In genomic region chr11:57776577-57776976, GRCh38 we compare ENCODE assay signal across 10 cellular contexts. TPM values are rescaled to one million over a fixed set of nuclear protein-coding genes. Genes with fewer than 3 reads are reported as not detected.
DNase-seq lines count a peak whose midpoint lies in the region; ATAC-seq and TF ChIP-seq lines count a peak whose summit lies in the region.
"Had no signal": no experiment of that assay in that cellular context is flagged by ENCODE, and none has a peak within 500 bp of the region (broad histone marks: within the 10 kb centered on the region; RNA-seq: fewer than 3 reads in every experiment).

No MANE protein-coding gene starts in this region.

- H3K27me3 Mint-ChIP-seq in WTC11 (ENCODE audit: low read depth): no peaks in the 10 kb centered on the region
- H3K27me3 Mint-ChIP-seq: B cell had no signal

- H3K27ac Mint-ChIP-seq in WTC11: peak overlapping the region; percentile 99

- TF ChIP-seq POLR2A in gastroesophageal sphincter (IDR thresholded peaks at IDR 0.05): no peak

- no peak overlapping the region for H3K9ac ChIP-seq in rectal smooth muscle tissue (ENCODE audit: low read length)

- TF ChIP-seq EP300 in gastroesophageal sphincter (IDR thresholded peaks at IDR 0.05): no peak

- H3K4me1 ChIP-seq in ACC112 (ENCODE audit: control insufficient read depth, insufficient read depth, low read length, unreplicated experiment) (peaks cover 60% of the 10 kb centered on the region), gastroesophageal sphincter (peaks cover 54 to 100% (median 62%) of the 10 kb centered on the region in 3 donors), rectal smooth muscle tissue (ENCODE audit: control insufficient read depth, insufficient read depth, low read length) (peaks cover 52% of the 10 kb centered on the region)

- H3K36me3 Mint-ChIP-seq in WTC11: no peaks in the 10 kb centered on the region

- TF ChIP-seq CTCF in WTC11 (IDR thresholded peaks at IDR 0.05) (no peak), gastroesophageal sphincter (IDR thresholded peaks at IDR 0.05) (no peak)

- 0 to 7% methylated on average over 1 of the region's 1 CpG for whole genome bisulfite sequencing in gastroesophageal sphincter (ENCODE audit: low coverage in 1 of 2), 2 donors

- peak overlapping the region; percentile 96 for H3K27ac ChIP-seq in ACC112 (ENCODE audit: low read depth, low read length)
- H3K27ac ChIP-seq in gastroesophageal sphincter: peak overlapping the region; percentile 81 to 95 (median 84)
- H3K27ac ChIP-seq in rectal smooth muscle tissue (ENCODE audit: low read depth, low read length): peak overlapping the region; percentile 21

- peaks cover 96% of the 10 kb centered on the region for H3K79me2 ChIP-seq in ACC112 (ENCODE audit: control insufficient read depth, insufficient read depth, low read length, unreplicated experiment)

- DNase-seq in WTC11 (ENCODE audit: low spot score) (no peak), NCI-H345 treated with DMSO at 0.1 percent for 48 hours (lab: John Stamatoyannopoulos, UW; ENCODE audit: unreplicated experiment) (no peak), SW480 (ENCODE audit: low spot score) (no peak), NCI-H1105 (lab: John Stamatoyannopoulos, UW) (no peak)
- no peak for DNase-seq in effector CD8-positive, alpha-beta T cell (lab: John Stamatoyannopoulos, UW)
- DNase-seq: stimulated activated naive CD8-positive, alpha-beta T cell treated with anti-CD3 and anti-CD28 coated beads, Interleukin-15, Interleukin-2, amounts not matched to agents 100 U/mL and 50 U/mL, for 24 hours had no signal

- peak overlapping the region; percentile 29 for H3K4me3 Mint-ChIP-seq in WTC11
- H3K4me3 Mint-ChIP-seq: B cell had no signal

- H3K4me3 ChIP-seq in ACC112 (ENCODE audit: low read depth, low read length) (no peak overlapping the region), gastroesophageal sphincter (no peak overlapping the region), rectal smooth muscle tissue (ENCODE audit: low read length) (no peak overlapping the region)

- ATAC-seq in WTC11 (no peak), gastroesophageal sphincter (no peak)
- ATAC-seq: stimulated activated naive CD8-positive, alpha-beta T cell treated with anti-CD3 and anti-CD28 coated beads, Interleukin-15, Interleukin-2, amounts not matched to agents 100 U/mL and 50 U/mL, for 24 hours had no signal

- POLR2A ChIA-PET in WTC11 (lab: Charles Lee): interaction anchor here (0.6 to 9.0 kb wide), 3 partner anchors 8 to 24 kb away, joined by 3 to 188 read pairs (median 4); partner anchors contain the start of gene CTNND1

- H2AFZ ChIP-seq in ACC112 (ENCODE audit: low read length, unreplicated experiment): no peak overlapping the region

- CTCF ChIA-PET in WTC11 (lab: Charles Lee): interaction anchor here (0.6 to 4.7 kb wide), 4 partner anchors 15 to 100 kb away, joined by 3 to 61 read pairs (median 16); partner anchors contain the start of gene BTBD18

- H3K4me1 Mint-ChIP-seq in WTC11: peaks cover 88% of the 10 kb centered on the region

- no peaks in the 10 kb centered on the region for H3K36me3 ChIP-seq in ACC112 (ENCODE audit: insufficient read depth, low read length)
- no peaks in the 10 kb centered on the region for H3K36me3 ChIP-seq in gastroesophageal sphincter
- no peaks in the 10 kb centered on the region for H3K36me3 ChIP-seq in rectal smooth muscle tissue (ENCODE audit: control insufficient read depth, insufficient read depth, low read length)

- no peaks in the 10 kb centered on the region for H3K9me3 Mint-ChIP-seq in WTC11

- no peaks in the 10 kb centered on the region for H3K27me3 ChIP-seq in ACC112 (ENCODE audit: insufficient read depth, low read length)
- no peaks in the 10 kb centered on the region for H3K27me3 ChIP-seq in gastroesophageal sphincter
- no peaks in the 10 kb centered on the region for H3K27me3 ChIP-seq in rectal smooth muscle tissue (ENCODE audit: control insufficient read depth, insufficient read depth, low read length)

- H3K9me3 ChIP-seq in gastroesophageal sphincter: no peaks in the 10 kb centered on the region

TF ChIP-seq in WTC11, 78 proteins besides CTCF, POLR2A, EP300 and RAD21:
- no peak for TF ChIP-seq GTF2I (CRISPR knock-in tag; conservative IDR thresholded peaks at IDR 0.05)
- no peak for TF ChIP-seq HMGXB4 (CRISPR knock-in tag; IDR thresholded peaks at IDR 0.05)
- no peak for TF ChIP-seq MLX (CRISPR knock-in tag; IDR thresholded peaks at IDR 0.05)
- no peak for TF ChIP-seq NFYB (CRISPR knock-in tag; conservative IDR thresholded peaks at IDR 0.05; ENCODE audit: low read depth)
- no peak for TF ChIP-seq FOXJ3 (CRISPR knock-in tag; IDR thresholded peaks at IDR 0.05; ENCODE audit: borderline replicate concordance)

RNA-seq across cellular contexts. Expression of gene CTNND1, which starts 15.0 kb away (rescaled TPM):
- 164 to 165 TPM (median 164 TPM) in 3 replicates for total RNA-seq in WTC11 (2021)
- total RNA-seq in gastroesophageal sphincter: 100 to 1,000 TPM in 1 of 4 donors, 10 to 100 TPM in 3; 87.6 to 123 (median 93.8) TPM

RNA-seq across cellular contexts. Expression of gene BTBD18, which starts 25.0 kb away (rescaled TPM):
- total RNA-seq in WTC11 (2021): 0.09 to 0.14 TPM in 2 of 3 replicates, not detected in the other
- total RNA-seq in gastroesophageal sphincter: not detected
- total RNA-seq: B cell had no signal

RNA-seq across cellular contexts. Expression of gene SELENOH, which starts 35.3 kb away (rescaled TPM):
- total RNA-seq in WTC11 (2021) (251 to 266 TPM (median 259 TPM) in 3 replicates), gastroesophageal sphincter (100 to 1,000 TPM in 2 of 4 donors, 10 to 100 TPM in 2; 81.2 to 143 (median 97.0) TPM)

Comparison
In these comparisons a context has a peak if more than half of its experiments do, and no peak if none do; other contexts are left out.
1. H3K27ac ChIP-seq: peak in every context shown above with its lines; median percentile 96 in ACC112; 84 in gastroesophageal sphincter; 21 in rectal smooth muscle tissue.